In genomic region chr7:5695037-5695708, GRCh38 we compare ENCODE assay signal across 1 cellular context.
A peak's percentile ranks its signal among the peaks of the same experiment; 100 is the strongest.
TF ChIP-seq lines count a peak whose summit lies in the region.

No MANE protein-coding gene starts in this region.

TF ChIP-seq in GM12878, 131 proteins besides CTCF, POLR2A, EP300 and RAD21 (continued from another document):
- peak; percentile 69 for TF ChIP-seq SKIL (IDR thresholded peaks at IDR 0.05; ENCODE audit: low read depth, poor library complexity, severe bottlenecking)
- TF ChIP-seq ATF3 (IDR thresholded peaks at IDR 0.05; ENCODE audit: borderline replicate concordance, extremely low read depth, low read depth, low read length) = no peak
- peak; percentile 81 for TF ChIP-seq JUNB (IDR thresholded peaks at IDR 0.05)
- TF ChIP-seq IRF4 (IDR thresholded peaks at IDR 0.05; ENCODE audit: low read depth, low read length) = peak; percentile 67; the same call in 1 of the 2 replicates
- peak; percentile 85 for TF ChIP-seq TAF1 (IDR thresholded peaks at IDR 0.05; ENCODE audit: borderline replicate concordance, low read depth, low read length)
- no peak for TF ChIP-seq GABPA (IDR thresholded peaks at IDR 0.05; ENCODE audit: low read depth)
- no peak; the same call in 1 of the 2 replicates for TF ChIP-seq TBL1XR1 (IDR thresholded peaks at IDR 0.05; ENCODE audit: low read depth, low read length)
- peak; percentile 99; the same call in 1 of the 2 replicates for TF ChIP-seq EED (IDR thresholded peaks at IDR 0.05; ENCODE audit: low read depth)
- TF ChIP-seq CREM (IDR thresholded peaks at IDR 0.05; ENCODE audit: low read depth) = peak; percentile 78; the same call in 1 of the 2 replicates
- 0 out of 2 replicates have a peak, but pooled peaks have one; percentile 27 for TF ChIP-seq MEF2A (IDR thresholded peaks at IDR 0.05; ENCODE audit: insufficient read depth, low read depth, low read length)
- TF ChIP-seq TARDBP (IDR thresholded peaks at IDR 0.05; ENCODE audit: borderline replicate concordance) = peak; percentile 61; the same call in 1 of the 2 replicates
- TF ChIP-seq ZNF622 (IDR thresholded peaks at IDR 0.05) = no peak
- no peak for TF ChIP-seq HSF1 (IDR thresholded peaks at IDR 0.05; ENCODE audit: low read depth, low read length)
- TF ChIP-seq NFXL1 (IDR thresholded peaks at IDR 0.05; ENCODE audit: borderline replicate concordance) = no peak
- TF ChIP-seq IRF5 (IDR thresholded peaks at IDR 0.05; ENCODE audit: borderline replicate concordance) = no peak
- no peak for TF ChIP-seq CUX1 (IDR thresholded peaks at IDR 0.05; ENCODE audit: insufficient replicate concordance, low read depth, low read length)
- no peak for TF ChIP-seq YBX1 (IDR thresholded peaks at IDR 0.05)
- peak; percentile 81; the same call in 1 of the 2 replicates for TF ChIP-seq ZBTB4 (CRISPR knock-in tag; IDR thresholded peaks at IDR 0.05)
- TF ChIP-seq ZNF687 (IDR thresholded peaks at IDR 0.05) = peak; percentile 86
- TF ChIP-seq GATAD2B (conservative IDR thresholded peaks at IDR 0.05; ENCODE audit: low read depth) = peak; percentile 50; the same call in 1 of the 2 replicates
TF ChIP-seq in GM12878: peak in this region for 51.
